1 cellular context compared by ENCODE assay signal in the genomic region with DNA sequence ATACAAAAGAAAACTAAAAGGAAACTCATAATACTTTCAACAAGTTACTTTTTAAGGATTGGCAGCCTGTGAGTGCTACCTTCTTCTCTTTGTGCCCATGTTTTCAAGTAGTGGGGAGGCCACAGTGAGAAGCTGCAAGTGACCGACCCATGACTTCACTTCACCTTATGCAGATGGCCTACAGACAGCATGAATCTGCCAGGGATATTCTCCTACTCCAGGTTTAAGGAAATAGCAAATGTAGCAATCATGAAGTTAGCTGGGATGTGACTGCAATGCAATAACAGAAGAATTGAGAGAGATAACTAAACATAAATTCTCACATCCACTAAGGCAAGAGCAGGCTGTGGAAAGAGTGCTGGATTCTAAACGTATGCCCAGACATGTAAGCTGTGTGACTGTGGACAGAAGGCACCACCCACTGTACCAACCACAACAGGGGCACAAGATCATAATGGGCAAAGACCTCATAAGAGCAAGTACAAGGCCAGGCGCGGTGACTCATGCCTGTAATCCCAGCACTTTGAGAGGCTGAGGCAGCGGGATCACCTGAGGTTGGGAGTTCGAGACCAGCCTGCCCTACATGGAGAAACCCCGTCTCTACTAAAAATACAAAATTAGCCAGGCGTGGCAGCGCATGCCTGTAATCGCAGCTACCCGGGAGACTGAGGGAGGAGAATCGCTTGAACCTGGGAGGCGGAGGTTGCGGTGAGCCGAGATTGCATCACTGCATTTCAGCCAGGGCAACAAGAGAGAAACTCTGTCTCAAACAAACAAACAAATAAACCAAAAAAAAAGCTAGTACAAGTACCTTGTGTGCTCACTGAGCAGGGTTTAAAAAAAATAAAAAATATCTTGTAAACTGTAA.
TF ChIP-seq lines count a peak whose summit lies in the region.

No MANE protein-coding gene starts in this region.

TF ChIP-seq in WTC11, 78 proteins besides CTCF, POLR2A, EP300 and RAD21:
- TF ChIP-seq RORB (CRISPR knock-in tag; IDR thresholded peaks at IDR 0.05) (no peak), SMAD4 (CRISPR knock-in tag; IDR thresholded peaks at IDR 0.05) (no peak), KAT7 (CRISPR knock-in tag; IDR thresholded peaks at IDR 0.05; ENCODE audit: borderline replicate concordance) (no peak), TCF7 (CRISPR knock-in tag; IDR thresholded peaks at IDR 0.05; ENCODE audit: low read depth) (no peak)
- TF ChIP-seq, protein P1, sequence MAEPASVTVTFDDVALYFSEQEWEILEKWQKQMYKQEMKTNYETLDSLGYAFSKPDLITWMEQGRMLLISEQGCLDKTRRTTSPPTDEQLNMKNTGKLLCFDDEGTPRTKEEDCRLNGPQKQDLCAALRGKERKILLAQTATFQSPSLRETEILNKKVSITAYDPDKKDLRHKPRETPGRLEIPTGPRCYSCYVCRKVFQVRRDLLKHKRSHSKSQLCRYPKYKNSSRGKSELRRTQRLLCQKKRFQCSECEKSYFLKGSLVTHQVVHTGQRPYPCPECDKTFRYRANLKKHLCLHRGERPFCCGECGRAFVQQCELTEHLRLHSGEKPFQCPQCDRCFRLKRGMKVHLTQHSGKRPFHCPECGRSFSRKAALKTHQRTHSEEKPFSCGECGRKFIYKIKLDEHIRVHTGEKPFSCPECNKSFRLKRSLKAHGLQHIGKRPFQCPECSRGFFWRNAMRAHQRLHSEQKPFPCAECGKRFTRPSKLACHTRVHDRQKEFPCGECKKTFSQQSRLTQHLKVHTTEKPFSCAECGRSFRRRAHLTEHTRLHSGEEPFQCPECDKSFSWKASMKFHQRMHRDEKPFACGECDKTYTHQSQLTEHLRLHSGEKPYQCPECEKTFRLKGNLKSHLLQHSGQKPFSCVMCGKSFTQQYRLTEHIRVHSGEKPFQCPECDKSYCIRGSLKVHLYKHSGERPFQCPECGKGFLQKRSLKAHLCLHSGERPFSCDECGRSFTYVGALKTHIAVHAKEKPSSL (CRISPR knock-in tag; conservative IDR thresholded peaks at IDR 0.05) = no peak
- TF ChIP-seq, protein P2, sequence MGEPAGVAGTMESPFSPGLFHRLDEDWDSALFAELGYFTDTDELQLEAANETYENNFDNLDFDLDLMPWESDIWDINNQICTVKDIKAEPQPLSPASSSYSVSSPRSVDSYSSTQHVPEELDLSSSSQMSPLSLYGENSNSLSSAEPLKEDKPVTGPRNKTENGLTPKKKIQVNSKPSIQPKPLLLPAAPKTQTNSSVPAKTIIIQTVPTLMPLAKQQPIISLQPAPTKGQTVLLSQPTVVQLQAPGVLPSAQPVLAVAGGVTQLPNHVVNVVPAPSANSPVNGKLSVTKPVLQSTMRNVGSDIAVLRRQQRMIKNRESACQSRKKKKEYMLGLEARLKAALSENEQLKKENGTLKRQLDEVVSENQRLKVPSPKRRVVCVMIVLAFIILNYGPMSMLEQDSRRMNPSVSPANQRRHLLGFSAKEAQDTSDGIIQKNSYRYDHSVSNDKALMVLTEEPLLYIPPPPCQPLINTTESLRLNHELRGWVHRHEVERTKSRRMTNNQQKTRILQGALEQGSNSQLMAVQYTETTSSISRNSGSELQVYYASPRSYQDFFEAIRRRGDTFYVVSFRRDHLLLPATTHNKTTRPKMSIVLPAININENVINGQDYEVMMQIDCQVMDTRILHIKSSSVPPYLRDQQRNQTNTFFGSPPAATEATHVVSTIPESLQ (CRISPR knock-in tag; IDR thresholded peaks at IDR 0.05) = no peak
- TF ChIP-seq, protein P3, sequence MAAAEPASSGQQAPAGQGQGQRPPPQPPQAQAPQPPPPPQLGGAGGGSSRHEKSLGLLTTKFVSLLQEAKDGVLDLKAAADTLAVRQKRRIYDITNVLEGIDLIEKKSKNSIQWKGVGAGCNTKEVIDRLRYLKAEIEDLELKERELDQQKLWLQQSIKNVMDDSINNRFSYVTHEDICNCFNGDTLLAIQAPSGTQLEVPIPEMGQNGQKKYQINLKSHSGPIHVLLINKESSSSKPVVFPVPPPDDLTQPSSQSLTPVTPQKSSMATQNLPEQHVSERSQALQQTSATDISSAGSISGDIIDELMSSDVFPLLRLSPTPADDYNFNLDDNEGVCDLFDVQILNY (CRISPR knock-in tag; IDR thresholded peaks at IDR 0.05) = no peak
- TF ChIP-seq, protein P4, sequence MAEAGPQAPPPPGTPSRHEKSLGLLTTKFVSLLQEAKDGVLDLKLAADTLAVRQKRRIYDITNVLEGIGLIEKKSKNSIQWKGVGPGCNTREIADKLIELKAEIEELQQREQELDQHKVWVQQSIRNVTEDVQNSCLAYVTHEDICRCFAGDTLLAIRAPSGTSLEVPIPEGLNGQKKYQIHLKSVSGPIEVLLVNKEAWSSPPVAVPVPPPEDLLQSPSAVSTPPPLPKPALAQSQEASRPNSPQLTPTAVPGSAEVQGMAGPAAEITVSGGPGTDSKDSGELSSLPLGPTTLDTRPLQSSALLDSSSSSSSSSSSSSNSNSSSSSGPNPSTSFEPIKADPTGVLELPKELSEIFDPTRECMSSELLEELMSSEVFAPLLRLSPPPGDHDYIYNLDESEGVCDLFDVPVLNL (CRISPR knock-in tag; IDR thresholded peaks at IDR 0.05; ENCODE audit: borderline replicate concordance, low read depth) = no peak
